In genomic region chr5:96662725-96663513, GRCh38 we compare ENCODE assay signal across 8 cellular contexts. TPM values are rescaled to one million over a fixed set of nuclear protein-coding genes. Genes with fewer than 3 reads are reported as not detected.
DNase-seq lines count a peak whose midpoint lies in the region; ATAC-seq and TF ChIP-seq lines count a peak whose summit lies in the region.

No MANE protein-coding gene starts in this region.

- H3K27me3 ChIP-seq in CD4-positive, CD25-positive, alpha-beta regulatory T cell (ENCODE audit: control insufficient read depth, insufficient read depth, low read length) = no peaks in the 10 kb centered on the region
- no peaks in the 10 kb centered on the region for H3K27me3 ChIP-seq in endocrine pancreas (ENCODE audit: control insufficient read depth, insufficient read depth, low read length)

- peaks cover 34 to 62% (median 45%) of the 10 kb centered on the region in 4 donors for H3K4me1 Mint-ChIP-seq in CD4-positive, CD25-positive, alpha-beta regulatory T cell
- peaks cover 40% of the 10 kb centered on the region for H3K4me1 Mint-ChIP-seq in mesothelial cell of epicardium

- H3K4me1 ChIP-seq in CD4-positive, CD25-positive, alpha-beta regulatory T cell (ENCODE audit: control insufficient read depth, insufficient read depth, low read length, poor library complexity, severe bottlenecking) = peaks cover 47% of the 10 kb centered on the region
- H3K4me1 ChIP-seq in endocrine pancreas (ENCODE audit: control insufficient read depth, insufficient read depth, low read length) = no peaks in the 10 kb centered on the region

- H3K9me3 Mint-ChIP-seq in CD4-positive, CD25-positive, alpha-beta regulatory T cell = no peaks in the 10 kb centered on the region
- H3K9me3 Mint-ChIP-seq in mesothelial cell of epicardium = no peaks in the 10 kb centered on the region

- peak overlapping the region; percentile 84 for H3K9ac ChIP-seq in endocrine pancreas (ENCODE audit: control insufficient read depth, insufficient read depth, low read length)

- H3K36me3 Mint-ChIP-seq in CD4-positive, CD25-positive, alpha-beta regulatory T cell = no peaks in the 10 kb centered on the region
- H3K36me3 Mint-ChIP-seq in mesothelial cell of epicardium = no peaks in the 10 kb centered on the region

- H3K36me3 ChIP-seq in CD4-positive, CD25-positive, alpha-beta regulatory T cell (ENCODE audit: control insufficient read depth, insufficient read depth, low read length) = no peaks in the 10 kb centered on the region
- no peaks in the 10 kb centered on the region for H3K36me3 ChIP-seq in endocrine pancreas (ENCODE audit: control insufficient read depth, insufficient read depth, low read length)

- H3K4me3 ChIP-seq in CD4-positive, CD25-positive, alpha-beta regulatory T cell (ENCODE audit: low read depth, low read length) = peak overlapping the region; percentile 78
- H3K4me3 ChIP-seq in endocrine pancreas (ENCODE audit: control insufficient read depth, insufficient read depth, low read length) = peak overlapping the region; percentile 50

- DNase-seq in CD4-positive, CD25-positive, alpha-beta regulatory T cell = peak; percentile 81 to 88 (median 83)
- DNase-seq in NCI-H748 treated with DMSO at 0.1 percent for 48 hours (lab: John Stamatoyannopoulos, UW) = peak; percentile 83
- DNase-seq in activated CD8-positive, alpha-beta memory T cell treated with anti-CD3 and anti-CD28 coated beads, Interleukin-2, amount 50 U/mL, for 24 hours (ENCODE audit: extremely low read depth) = peak; percentile 55
- peak; percentile 57 to 85 for DNase-seq in mesothelial cell of epicardium (ENCODE audit: low spot score in 2 of 2, unreplicated experiment in 2 of 2)
- peak; percentile 81 to 85 for DNase-seq in stimulated activated CD8-positive, alpha-beta memory T cell treated with anti-CD3 and anti-CD28 coated beads, Interleukin-15, amount 100 ng/mL, for 48 hours (ENCODE audit: low read depth in 2 of 2)

- peaks cover 5% of the 10 kb centered on the region for H3K27me3 Mint-ChIP-seq in CD4-positive, CD25-positive, alpha-beta regulatory T cell
- H3K27me3 Mint-ChIP-seq in mesothelial cell of epicardium (ENCODE audit: low read depth) = peaks cover 9% of the 10 kb centered on the region

- TF ChIP-seq CTCF in mesothelial cell of epicardium (IDR thresholded peaks at IDR 0.05; ENCODE audit: unreplicated experiment) = no peak

- ATAC-seq in CD4-positive, CD25-positive, alpha-beta regulatory T cell (ENCODE audit: low read depth in 2 of 2) = peak; percentile 70 to 76
- peak; percentile 71 for ATAC-seq in GM19372 (IDR thresholded peaks at IDR 0.05; ENCODE audit: low read depth, unreplicated experiment)
- peak; percentile 62 for ATAC-seq in HG03520 (IDR thresholded peaks at IDR 0.05; ENCODE audit: unreplicated experiment)

- H3K27ac ChIP-seq in CD4-positive, CD25-positive, alpha-beta regulatory T cell (ENCODE audit: insufficient read depth, low read length, poor library complexity, severe bottlenecking) = peak overlapping the region; percentile 92

- H3K27ac Mint-ChIP-seq in CD4-positive, CD25-positive, alpha-beta regulatory T cell = peak overlapping the region; percentile 91 to 98 (median 95)
- H3K27ac Mint-ChIP-seq in mesothelial cell of epicardium = peak overlapping the region; percentile 97

- H3K4me3 Mint-ChIP-seq in CD4-positive, CD25-positive, alpha-beta regulatory T cell = peak overlapping the region; percentile 96 to 99 (median 98)
- peak overlapping the region; percentile 88 for H3K4me3 Mint-ChIP-seq in mesothelial cell of epicardium

- no peaks in the 10 kb centered on the region for H3K9me3 ChIP-seq in CD4-positive, CD25-positive, alpha-beta regulatory T cell (ENCODE audit: control insufficient read depth in 2 of 2, low read length in 2 of 2)
- H3K9me3 ChIP-seq in endocrine pancreas (ENCODE audit: control insufficient read depth, low read length) = no peaks in the 10 kb centered on the region

RNA-seq across cellular contexts. Expression of gene CAST, which starts 0.7 kb away (rescaled TPM):
- total RNA-seq in CD4-positive, CD25-positive, alpha-beta regulatory T cell = 374 TPM
- polyA plus RNA-seq in CD4-positive, CD25-positive, alpha-beta regulatory T cell = 10 to 100 TPM; 37.8 to 53.1 (median 47.2) TPM
- 126 to 133 TPM (median 132 TPM) in 3 replicates for total RNA-seq in mesothelial cell of epicardium

Comparison
In these comparisons a context has a peak if more than half of its experiments do, and no peak if none do; other contexts are left out.
1. Peak in every context shown above with its lines: DNase-seq, ATAC-seq, H3K4me3 ChIP-seq and H3K27ac ChIP-seq.